Comparison of ENCODE assay signal across 8 cellular contexts in the genomic region with DNA sequence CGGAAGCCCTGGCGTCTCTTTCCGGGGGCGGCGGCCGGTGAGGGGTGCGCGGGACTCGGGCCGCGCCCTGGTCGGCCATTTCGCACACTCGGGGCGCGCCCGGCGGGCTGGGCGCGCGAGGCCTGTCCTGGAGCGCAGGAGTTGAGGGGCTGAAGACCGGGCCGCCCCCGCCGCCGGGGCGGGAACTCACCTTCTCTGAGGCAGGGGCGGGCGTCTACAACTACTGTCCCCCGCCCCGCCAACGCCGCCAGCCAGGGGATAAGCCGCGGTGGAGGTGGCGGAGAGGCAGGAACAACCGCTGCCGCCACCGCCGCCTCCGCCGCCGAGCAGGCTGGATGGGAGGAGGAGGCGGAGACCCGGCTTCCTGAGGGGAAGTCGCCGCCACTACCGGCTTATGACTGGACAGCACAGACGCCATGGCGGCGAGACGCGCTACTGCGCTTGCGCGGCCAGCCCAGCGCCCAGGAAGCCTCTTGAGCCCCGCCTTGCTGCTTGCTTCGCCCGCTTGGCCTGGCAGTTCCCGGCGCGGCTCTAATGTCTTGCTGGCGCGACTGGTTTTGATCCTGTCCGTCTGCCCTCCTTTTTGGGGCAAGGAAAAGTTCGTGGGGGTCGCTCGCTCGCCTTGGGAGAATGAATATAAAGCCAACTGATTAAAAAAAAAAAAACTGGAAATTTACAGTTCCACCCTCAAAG. TPM values are rescaled to one million over a fixed set of nuclear protein-coding genes. Genes with fewer than 3 reads are reported as not detected.
DNase-seq lines count a peak whose midpoint lies in the region; ATAC-seq and FAIRE-seq lines count a peak whose summit lies in the region.

A gene (minus strand): TSS at position 348 of the 693 bp plus-strand sequence. CDS start 27,220 bp downstream, outside the sequence.

- peaks cover 5% of the 10 kb centered on the region for H3K4me1 ChIP-seq in right cardiac atrium (ENCODE audit: control insufficient read depth, insufficient read depth, low read length)

- no peaks in the 10 kb centered on the region for H3K27me3 ChIP-seq in right cardiac atrium (ENCODE audit: control insufficient read depth, insufficient read depth)

- H3K9me3 ChIP-seq in right cardiac atrium (ENCODE audit: control insufficient read depth, low read length): no peaks in the 10 kb centered on the region

- FAIRE-seq in GM18507 (lab: Jason Lieb, UNC) (peak; percentile 85), urothelium cell line (lab: Jason Lieb, UNC) (peak; percentile 30)

- peak within 1 kb of the TSS; percentile 96 for H3K4me3 ChIP-seq in right cardiac atrium (ENCODE audit: low read length)

- under 1% methylated on average over 71 of the region's 71 CpGs for WGBS in right cardiac atrium

- ATAC-seq in HG02973 (IDR thresholded peaks at IDR 0.05; ENCODE audit: unreplicated experiment): peak; percentile 90
- ATAC-seq in right cardiac atrium: peak; percentile 99

- DNase-seq in GM18507 (ENCODE audit: extremely low spot score, insufficient read length, low read depth) (peak; percentile 92), NCI-H1930 (lab: John Stamatoyannopoulos, UW) (peak; percentile 93 to 94), anterior cingulate cortex (lab: John Stamatoyannopoulos, UW) (peak; percentile 48 to 97 (median 92)), right cardiac atrium (peak; percentile 96 to 99 (median 98)), pulmonary artery endothelial cell (ENCODE audit: low read depth, low spot score) (peak; percentile 75), urothelium cell line (ENCODE audit: low spot score) (peak; percentile 99)

- H3K27ac ChIP-seq in right cardiac atrium (ENCODE audit: low read length): peak within 1 kb of the TSS; percentile 97

- intact Hi-C loops in T-helper 2 cell treated with Interferon-gamma antibody and Interleukin-4, amounts not matched to agents 100 ng/mL and 5 ng/mL, for 36 hours (cut with micrococcal nuclease): loop anchor here (1.0 kb wide), 2 partner anchors 39 to 572 kb away; a partner anchor contains a TSS
- intact Hi-C loops in right cardiac atrium (cut with DNase I): no loop called here

RNA-seq across cellular contexts. Expression of the gene that starts here (rescaled TPM):
- 20.8 and 22.2 TPM in 2 replicates for total RNA-seq in T-helper 2 cell treated with Interferon-gamma antibody and Interleukin-4, amounts not matched to agents 100 ng/mL and 5 ng/mL, for 36 hours
- total RNA-seq in right cardiac atrium (10 to 100 TPM; 24.6 to 27.4 (median 25.9) TPM), pulmonary artery endothelial cell (13.5 and 16.7 TPM in 2 replicates)
- polyA plus RNA-seq in right cardiac atrium: 31.6 TPM

Comparison
In these comparisons a context has a peak if more than half of its experiments do, and no peak if none do; other contexts are left out.
1. Peak in every context shown above with its lines: DNase-seq, ATAC-seq, H3K4me3 ChIP-seq and H3K27ac ChIP-seq.